20 cellular contexts compared by ENCODE assay signal in the genomic region with DNA sequence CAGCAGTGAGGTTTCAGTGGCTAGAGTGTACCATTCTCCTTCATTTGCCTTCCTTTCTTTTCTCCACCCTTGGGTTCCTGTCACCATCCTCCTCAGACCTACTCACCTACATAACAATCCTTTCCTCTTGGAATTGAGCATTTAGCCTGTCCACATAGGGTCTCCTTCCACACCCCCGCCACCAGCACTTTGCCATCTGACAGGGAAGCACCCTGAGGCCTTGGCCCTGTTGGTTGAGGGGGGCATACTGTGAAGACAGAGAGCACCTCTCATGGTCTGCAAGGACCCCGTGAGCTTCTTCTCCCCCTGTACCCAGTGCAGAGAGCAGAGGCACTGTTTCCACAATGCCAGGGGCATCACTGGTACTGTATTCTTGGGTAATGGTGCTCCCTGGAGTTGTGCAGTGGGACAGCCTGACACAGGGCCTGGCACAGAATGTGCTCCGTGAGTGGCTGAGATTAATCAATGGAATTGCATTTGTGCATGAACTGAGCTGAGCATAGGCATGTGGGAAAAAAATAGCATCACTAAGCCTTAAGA. TPM values are rescaled to one million over a fixed set of nuclear protein-coding genes. Genes with fewer than 3 reads are reported as not detected.
"Had no signal": no experiment of that assay in that cellular context is flagged by ENCODE, and none has a peak within 500 bp of the region (broad histone marks: within the 10 kb centered on the region; RNA-seq: fewer than 3 reads in every experiment).

No MANE protein-coding gene starts in this region.

- H3K4me1 ChIP-seq: foreskin keratinocyte, psoas muscle, transverse colon had no signal

- H3K4me1 Mint-ChIP-seq: central memory CD8-positive, alpha-beta T cell; mesothelial cell of epicardium; nephron had no signal

- H3K27ac ChIP-seq: dorsolateral prefrontal cortex, esophagus squamous epithelium, foreskin keratinocyte, hepatocyte, psoas muscle, thoracic aorta, transverse colon had no signal

- H3K27me3 ChIP-seq: dorsolateral prefrontal cortex, esophagus squamous epithelium, foreskin keratinocyte, hepatocyte, transverse colon had no signal

- H3K4me3 Mint-ChIP-seq: central memory CD8-positive, alpha-beta T cell; mesothelial cell of epicardium; nephron; stimulated activated naive CD8-positive, alpha-beta T cell treated with anti-CD3 and anti-CD28 coated beads, Interleukin-15, Interleukin-2, amounts not matched to agents 100 ng/mL and 50 ng/mL, for 24 hours had no signal

- H3K4me3 ChIP-seq: dorsolateral prefrontal cortex, esophagus squamous epithelium, hepatocyte, psoas muscle, thoracic aorta, transverse colon had no signal

- H3K9me3 Mint-ChIP-seq: central memory CD8-positive, alpha-beta T cell; mesothelial cell of epicardium; nephron; stimulated activated naive CD8-positive, alpha-beta T cell treated with anti-CD3 and anti-CD28 coated beads, Interleukin-15, Interleukin-2, amounts not matched to agents 100 ng/mL and 50 ng/mL, for 24 hours had no signal

- H3K36me3 ChIP-seq: esophagus squamous epithelium, thoracic aorta, transverse colon had no signal

- H3K36me3 Mint-ChIP-seq: mesothelial cell of epicardium had no signal

- H3K27ac Mint-ChIP-seq: mesothelial cell of epicardium; nephron; stimulated activated naive CD8-positive, alpha-beta T cell treated with anti-CD3 and anti-CD28 coated beads, Interleukin-15, Interleukin-2, amounts not matched to agents 100 ng/mL and 50 ng/mL, for 24 hours had no signal

- H3K9me3 ChIP-seq: esophagus squamous epithelium, psoas muscle, thoracic aorta, transverse colon had no signal

- DNase-seq: cortex of kidney; dorsolateral prefrontal cortex; effector CD8-positive, alpha-beta T cell; esophagus squamous epithelium; foreskin keratinocyte; head of caudate nucleus; psoas muscle; stimulated activated CD4-positive, alpha-beta T cell treated with anti-CD3 and anti-CD28 coated beads, Interleukin-2, amount 100 ng/mL, for 24 hours; transverse colon had no signal

- ATAC-seq: left lobe of liver, psoas muscle, sciatic nerve had no signal

RNA-seq across cellular contexts. Expression of gene SLC5A9, which starts 14.9 kb away (rescaled TPM):
- total RNA-seq: foreskin keratinocyte, myocyte, psoas muscle, skeletal muscle tissue, subcutaneous adipose tissue, thoracic aorta had no signal
